Comparison of ENCODE assay signal across 15 cellular contexts in the genomic region with DNA sequence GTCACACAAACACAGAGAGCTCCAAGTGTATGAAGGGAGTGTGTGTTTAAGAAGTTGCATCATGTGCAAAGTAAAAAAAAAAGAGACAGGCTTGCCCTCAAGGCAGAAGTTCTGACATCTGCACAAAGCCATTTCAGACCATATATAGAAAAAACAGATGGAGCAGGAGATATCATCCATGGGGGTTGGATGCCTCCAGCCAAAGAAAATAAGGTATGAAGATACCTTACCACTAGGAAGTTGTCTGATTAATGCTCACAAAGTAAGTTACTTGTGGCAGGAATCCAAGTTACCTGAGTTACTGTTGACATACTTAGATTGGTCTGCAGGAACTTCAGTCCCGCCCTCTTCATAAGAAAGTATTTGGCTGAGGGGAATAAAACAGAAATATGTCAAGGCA.
A peak's percentile ranks its signal among the peaks of the same experiment; 100 is the strongest.
DNase-seq lines count a peak whose midpoint lies in the region; ATAC-seq and TF ChIP-seq lines count a peak whose summit lies in the region.
"Had no signal": no experiment of that assay in that cellular context is flagged by ENCODE, and none has a peak within 500 bp of the region (broad histone marks: within the 10 kb centered on the region; RNA-seq: fewer than 3 reads in every experiment).

No MANE protein-coding gene starts in this region.

- no peak for TF ChIP-seq CTCF in prostate gland (IDR thresholded peaks at IDR 0.05)

- H3K4me3 ChIP-seq in prostate gland: no peak overlapping the region
- H3K4me3 ChIP-seq: GM23248 had no signal

- H3K9me3 ChIP-seq in prostate gland: no peaks in the 10 kb centered on the region
- H3K9me3 ChIP-seq: BE2C had no signal

- no peak for ATAC-seq in GM19023 (IDR thresholded peaks at IDR 0.05; ENCODE audit: unreplicated experiment)
- ATAC-seq: CD8-positive, alpha-beta T cell had no signal

- H3K36me3 ChIP-seq in prostate gland: no peaks in the 10 kb centered on the region
- H3K36me3 ChIP-seq: BE2C had no signal

- 48% methylated on average over 1 of the region's 1 CpG for WGBS in prostate gland

- H3K27me3 ChIP-seq in prostate gland (replicated peaks; ENCODE audit: insufficient read depth): no peaks in the 10 kb centered on the region
- H3K27me3 ChIP-seq: BE2C had no signal

- in situ Hi-C loops in Caki2 (cut with HindIII; ENCODE audit: low pct_unique_long_range_greater_than_20kb, low sequenced_read_pairs): no loop called here

- no peak for TF ChIP-seq POLR2A in prostate gland (IDR thresholded peaks at IDR 0.05)

- intact Hi-C loops in prostate gland (cut with DNase I): no loop called here

- DNase-seq in Caki2 (ENCODE audit: low read depth) (peak; percentile 33), NCI-H69 (lab: John Stamatoyannopoulos, UW) (peak; percentile 37), epidermal melanocyte (ENCODE audit: insufficient read length, low spot score) (peak; percentile 43), prostate gland (ENCODE audit: low spot score) (peak; percentile 70), H4 (ENCODE audit: low spot score) (no peak), NCI-H1436 (lab: John Stamatoyannopoulos, UW) (no peak)
- no peak for DNase-seq in activated naive CD4-positive, alpha-beta T cell (lab: John Stamatoyannopoulos, UW)
- DNase-seq: BE2C; CD8-positive, alpha-beta T cell; COR-L47; DMS53; GM23248; H7 had no signal

- H3K27ac ChIP-seq in prostate gland: peak overlapping the region in 1 of 2 donors; percentile 50
- H3K27ac ChIP-seq: C4-2B, GM23248 had no signal

- H3K4me1 ChIP-seq in prostate gland (replicated peaks): no peaks in the 10 kb centered on the region
- H3K4me1 ChIP-seq: BE2C had no signal

Comparison
In these comparisons a context has a peak if more than half of its experiments do, and no peak if none do; other contexts are left out.
1. DNase-seq: peak in Caki2 (single experiment), NCI-H69 (single experiment), epidermal melanocyte (single experiment) and prostate gland (single experiment); none in H4 (single experiment), activated naive CD4-positive, alpha-beta T cell (0 of 4) and NCI-H1436 (single experiment).